In the genomic region with DNA sequence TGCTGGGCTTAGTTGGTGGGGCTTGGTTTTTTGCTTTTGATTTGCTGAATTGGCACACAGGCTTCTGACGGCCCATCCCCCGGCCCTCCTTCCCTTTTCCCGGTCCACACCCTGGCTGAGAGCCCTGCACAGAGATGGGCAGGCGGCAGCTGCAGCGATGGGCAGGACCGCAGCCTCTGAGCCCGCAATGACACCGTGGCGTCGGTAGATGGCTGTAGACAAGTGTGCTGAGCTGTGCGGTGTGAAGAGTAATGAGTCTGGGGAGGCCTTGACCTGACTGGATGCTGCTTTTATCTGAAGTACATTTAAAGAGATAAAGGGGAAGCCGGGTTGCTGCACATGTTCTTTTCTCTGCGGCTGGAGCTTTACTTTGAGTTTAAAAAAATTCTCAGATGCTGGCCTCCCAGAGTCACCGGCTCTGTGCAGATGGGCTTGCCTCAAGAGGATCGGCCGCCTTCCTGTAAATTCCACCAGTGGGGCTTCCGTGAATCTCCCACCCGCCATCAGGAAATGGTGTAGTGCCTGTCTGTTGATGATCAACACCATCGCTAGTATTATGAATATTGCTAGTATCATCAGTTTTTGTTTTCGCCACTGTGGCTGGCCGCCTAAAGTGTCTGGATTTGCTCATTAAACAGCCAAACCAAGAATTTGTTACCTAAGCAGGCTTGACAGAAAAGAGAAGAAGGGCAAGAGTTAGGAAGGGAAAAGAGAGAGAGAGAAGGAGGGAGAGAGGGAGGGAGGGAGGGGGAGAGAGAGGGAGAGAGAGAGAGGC, we compare ENCODE assay signal across 1 cellular context.
TF ChIP-seq lines count a peak whose summit lies in the region.

No MANE protein-coding gene starts in this region.

TF ChIP-seq in K562, 482 proteins besides CTCF, POLR2A, EP300 and RAD21 (continued from another document):
- TF ChIP-seq NELFE (IDR thresholded peaks at IDR 0.05; ENCODE audit: insufficient read depth, insufficient read length): no peak
TF ChIP-seq in K562: peak in this region for 0.
